In genomic region chr12:94815450-94815849, GRCh38 we compare ENCODE assay signal across 21 cellular contexts.
DNase-seq lines count a peak whose midpoint lies in the region; ATAC-seq, FAIRE-seq and TF ChIP-seq lines count a peak whose summit lies in the region.
"Had no signal": no experiment of that assay in that cellular context is flagged by ENCODE, and none has a peak within 500 bp of the region (broad histone marks: within the 10 kb centered on the region; RNA-seq: fewer than 3 reads in every experiment).

No MANE protein-coding gene starts in this region.

- CTCF ChIA-PET in OCI-LY7 (lab: Charles Lee; ENCODE audit: unreplicated experiment) (interaction anchor here (1.0 to 1.8 kb wide), 2 partner anchors 46 to 60 kb away, joined by 3 to 5 read pairs; no protein-coding TSS in a partner anchor), A673 (lab: Charles Lee) (no interaction called here)

- no peaks in the 10 kb centered on the region for H4K20me1 ChIP-seq in OCI-LY7 (ENCODE audit: insufficient read depth, low read length)
- no peaks in the 10 kb centered on the region for H4K20me1 ChIP-seq in GM23338 (replicated peaks; ENCODE audit: insufficient read depth)

- peak overlapping the region; percentile 85 for H3K4me3 Mint-ChIP-seq in stimulated activated memory B cell treated with anti-CD40 and anti-IgM and Interleukin-4, amounts not matched to agents 10 μg/mL and 1 μg/mL and 100 μg/mL, for 72 hours
- no peak overlapping the region for H3K4me3 Mint-ChIP-seq in GM23338
- H3K4me3 Mint-ChIP-seq: CD8-positive, alpha-beta memory T cell had no signal

- peaks cover 13% of the 10 kb centered on the region for H3K9me3 Mint-ChIP-seq in stimulated activated memory B cell treated with anti-CD40 and anti-IgM and Interleukin-4, amounts not matched to agents 10 μg/mL and 1 μg/mL and 100 μg/mL, for 72 hours
- H3K9me3 Mint-ChIP-seq in GM23338, result peaks cover 40% of the 10 kb centered on the region

- H3K9ac ChIP-seq in iPS-18a (ENCODE audit: low read length), result no peak overlapping the region
- H3K9ac ChIP-seq: SK-N-SH had no signal

- no peaks in the 10 kb centered on the region for H3K27me3 Mint-ChIP-seq in stimulated activated memory B cell treated with anti-CD40 and anti-IgM and Interleukin-4, amounts not matched to agents 10 μg/mL and 1 μg/mL and 100 μg/mL, for 72 hours
- peaks cover 6% of the 10 kb centered on the region for H3K27me3 Mint-ChIP-seq in GM23338 (ENCODE audit: insufficient read depth, low read depth, poor library complexity)

- H3K4me2 ChIP-seq in OCI-LY7 (ENCODE audit: low read length), result peak overlapping the region; percentile 90
- H3K4me2 ChIP-seq in GM23338, result no peak overlapping the region
- H3K4me2 ChIP-seq: SK-N-SH had no signal

- H3K9me3 ChIP-seq in OCI-LY7 (ENCODE audit: low read length) (peaks cover 58% of the 10 kb centered on the region), iPS-18a (ENCODE audit: control insufficient read depth, low read depth, low read length) (peaks cover 17% of the 10 kb centered on the region), BE2C (no peaks in the 10 kb centered on the region), A673 (ENCODE audit: low read depth, low read length, poor library complexity, severe bottlenecking) (peaks cover 26% of the 10 kb centered on the region)

- TF ChIP-seq POLR2A in GM12891 (IDR thresholded peaks at IDR 0.05; ENCODE audit: low read depth, low read length), result no peak

- H3K27me3 ChIP-seq in iPS-18a (ENCODE audit: control insufficient read depth, insufficient read depth, low read length) (peaks cover 6% of the 10 kb centered on the region), BE2C (no peaks in the 10 kb centered on the region), GM23338 (ENCODE audit: insufficient read depth) (no peaks in the 10 kb centered on the region; the same call in 1 of the 2 replicates), A673 (replicated peaks; ENCODE audit: insufficient read depth, low read depth, low read length, poor library complexity) (no peaks in the 10 kb centered on the region)
- H3K27me3 ChIP-seq: MG63 had no signal

- H3K4me3 ChIP-seq in OCI-LY7 (ENCODE audit: low read depth, low read length, poor library complexity, severe bottlenecking), result peak overlapping the region; percentile 65
- peak overlapping the region; percentile 3 for H3K4me3 ChIP-seq in iPS-18a (ENCODE audit: low read length)
- H3K4me3 ChIP-seq in BE2C (ENCODE audit: low read depth, low read length), result no peak overlapping the region
- H3K4me3 ChIP-seq in GM23338, result no peak overlapping the region
- no peak overlapping the region for H3K4me3 ChIP-seq in A673 (ENCODE audit: low read depth, low read length, poor library complexity, severe bottlenecking)
- H3K4me3 ChIP-seq: MG63 had no signal

- H3K4me1 Mint-ChIP-seq in stimulated activated memory B cell treated with anti-CD40 and anti-IgM and Interleukin-4, amounts not matched to agents 10 μg/mL and 1 μg/mL and 100 μg/mL, for 72 hours, result peaks cover 63% of the 10 kb centered on the region
- H3K4me1 Mint-ChIP-seq in GM23338, result peaks cover 13% of the 10 kb centered on the region
- H3K4me1 Mint-ChIP-seq: CD8-positive, alpha-beta memory T cell had no signal

- H3K9me2 ChIP-seq in OCI-LY7 (ENCODE audit: insufficient read depth, low read length) (no peaks in the 10 kb centered on the region), GM23338 (ENCODE audit: insufficient read depth) (no peaks in the 10 kb centered on the region)
- H3K9me2 ChIP-seq: SK-N-SH had no signal

- FAIRE-seq in GM12891 (lab: Jason Lieb, UNC), result peak; percentile 84

- no peak for ATAC-seq in stimulated activated memory B cell treated with anti-CD40 and anti-IgM and Interleukin-4, amounts not matched to agents 10 μg/mL and 1 μg/mL and 100 μg/mL, for 72 hours
- ATAC-seq in GM23338, result no peak
- ATAC-seq: Panc1 had no signal

- H3K4me1 ChIP-seq in OCI-LY7 (ENCODE audit: insufficient read depth, low read length, poor library complexity, severe bottlenecking) (peaks cover 57% of the 10 kb centered on the region), iPS-18a (ENCODE audit: control insufficient read depth, low read depth, low read length) (peaks cover 13% of the 10 kb centered on the region), BE2C (no peaks in the 10 kb centered on the region), GM23338 (ENCODE audit: insufficient read depth) (peaks cover 10% of the 10 kb centered on the region), A673 (ENCODE audit: insufficient read depth, low read length, poor library complexity, severe bottlenecking) (no peaks in the 10 kb centered on the region)

- peak overlapping the region; percentile 94 for H3K27ac Mint-ChIP-seq in stimulated activated memory B cell treated with anti-CD40 and anti-IgM and Interleukin-4, amounts not matched to agents 10 μg/mL and 1 μg/mL and 100 μg/mL, for 72 hours
- H3K27ac Mint-ChIP-seq in GM23338, result no peak overlapping the region
- H3K27ac Mint-ChIP-seq: CD8-positive, alpha-beta memory T cell had no signal

- H3K36me3 ChIP-seq in OCI-LY7 (ENCODE audit: insufficient read depth, low read length) (peaks cover 50% of the 10 kb centered on the region), iPS-18a (ENCODE audit: control insufficient read depth, low read depth, low read length) (no peaks in the 10 kb centered on the region), BE2C (no peaks in the 10 kb centered on the region), GM23338 (ENCODE audit: insufficient read depth) (peaks cover 7% of the 10 kb centered on the region; the same call in 1 of the 2 replicates), A673 (ENCODE audit: insufficient read depth, low read length, poor library complexity, severe bottlenecking) (no peaks in the 10 kb centered on the region)
- H3K36me3 ChIP-seq: MG63 had no signal

- H3K36me3 Mint-ChIP-seq in stimulated activated memory B cell treated with anti-CD40 and anti-IgM and Interleukin-4, amounts not matched to agents 10 μg/mL and 1 μg/mL and 100 μg/mL, for 72 hours, result peaks cover 48% of the 10 kb centered on the region
- peaks cover 22% of the 10 kb centered on the region; the same call in 2 of the 3 replicates for H3K36me3 Mint-ChIP-seq in GM23338 (ENCODE audit: low read depth)

- DNase-seq in GM12891 (ENCODE audit: insufficient read length, low spot score) (no peak), OCI-LY7 (ENCODE audit: low spot score) (no peak), BE2C (no peak), GM23338 (ENCODE audit: low spot score) (no peak), A673 (ENCODE audit: low spot score) (no peak), mucosa of gallbladder (ENCODE audit: low spot score) (no peak)
- DNase-seq: ACHN; C1 segment of cervical spinal cord; CD8-positive, alpha-beta memory T cell; DMS53; MG63; NCI-H1048; NCI-H1417 treated with DMSO at 0.1 percent for 48 hours; NCI-H187; NCI-H446 treated with DMSO at 0.1 percent for 48 hours; NCI-H526 treated with DMSO at 0.1 percent for 48 hours; SIG-M5; SK-N-SH had no signal

- H3K27ac ChIP-seq in OCI-LY7 (ENCODE audit: low read depth, low read length, poor library complexity, severe bottlenecking) (peak overlapping the region; percentile 100), iPS-18a (ENCODE audit: low read length) (no peak overlapping the region), GM23338 (ENCODE audit: low read depth) (no peak overlapping the region), A673 (ENCODE audit: low read depth, low read length, poor library complexity, severe bottlenecking) (no peak overlapping the region)

- TF ChIP-seq CTCF in OCI-LY7 (conservative IDR thresholded peaks at IDR 0.05; ENCODE audit: low read length) (no peak), BE2C (IDR thresholded peaks at IDR 0.05; ENCODE audit: low read depth, low read length) (no peak), GM23338 (conservative IDR thresholded peaks at IDR 0.05; ENCODE audit: low read depth in 2 of 2) (no peak), A673 (conservative IDR thresholded peaks at IDR 0.05; ENCODE audit: low read depth, low read length) (no peak)

- H2AFZ ChIP-seq in OCI-LY7 (ENCODE audit: low read length) (no peak overlapping the region), GM23338 (no peak overlapping the region)

- H3F3A ChIP-seq in GM23338 (replicated peaks; ENCODE audit: low read depth), result no peaks in the 10 kb centered on the region

- H3K79me2 ChIP-seq in OCI-LY7 (ENCODE audit: insufficient read depth, low read depth, low read length) (peaks cover 13% of the 10 kb centered on the region; the same call in 1 of the 2 replicates), GM23338 (replicated peaks; ENCODE audit: insufficient read depth) (no peaks in the 10 kb centered on the region)

- intact Hi-C loops in OCI-LY7 (cut with micrococcal nuclease; ENCODE audit: unreplicated experiment), result loop anchor here (5.0 kb wide), 3 partner anchors 93 to 213 kb away; no protein-coding TSS in a partner anchor
- intact Hi-C loops in A673 (cut with micrococcal nuclease; ENCODE audit: unreplicated experiment), result no loop called here

- BruUV-seq in OCI-LY7 (replicated peaks; lab: Mats Ljungman, UMichigan), result no TSS peak
- BruUV-seq in A673 (replicated peaks; lab: Mats Ljungman, UMichigan), result no TSS peak

- POLR2A ChIA-PET in OCI-LY7 (lab: Charles Lee) (interaction anchor here (0.6 to 5.2 kb wide), 6 partner anchors 7 to 623 kb away, joined by 3 to 29 read pairs (median 10); no protein-coding TSS in a partner anchor), A673 (lab: Charles Lee; ENCODE audit: low non-redundant PET) (no interaction called here)

TF ChIP-seq in GM12891, 5 proteins besides CTCF, POLR2A, EP300 and RAD21:
- no peak for TF ChIP-seq POU2F2 (IDR thresholded peaks at IDR 0.05; ENCODE audit: low read depth, low read length)
- TF ChIP-seq POLR2AphosphoS5 (IDR thresholded peaks at IDR 0.05; ENCODE audit: low read depth, low read length), result no peak
- no peak for TF ChIP-seq TAF1 (IDR thresholded peaks at IDR 0.05; ENCODE audit: low read depth, low read length)
- no peak for TF ChIP-seq PAX5 (IDR thresholded peaks at IDR 0.05; ENCODE audit: insufficient read depth, low read length, severe bottlenecking)
- TF ChIP-seq SPI1 (IDR thresholded peaks at IDR 0.05; ENCODE audit: low read depth, low read length), result no peak

TF ChIP-seq in GM23338, 12 proteins besides CTCF, POLR2A, EP300 and RAD21 (continues in another document):
- no peak for TF ChIP-seq ZNF114 (CRISPR knock-in tag; IDR thresholded peaks at IDR 0.05)
- TF ChIP-seq POLR2AphosphoS5 (IDR thresholded peaks at IDR 0.05; ENCODE audit: low read depth), result no peak
- no peak for TF ChIP-seq JUNB (IDR thresholded peaks at IDR 0.05; ENCODE audit: unreplicated experiment)
- TF ChIP-seq ETS1 (IDR thresholded peaks at IDR 0.05), result no peak
- TF ChIP-seq ZNF331 (CRISPR knock-in tag; IDR thresholded peaks at IDR 0.05; ENCODE audit: low read depth), result no peak
- no peak for TF ChIP-seq EZH2phosphoT487 (IDR thresholded peaks at IDR 0.05; ENCODE audit: unreplicated experiment)

Comparison
In these comparisons a context has a peak if more than half of its experiments do, and no peak if none do; other contexts are left out.
1. H3K4me3 ChIP-seq: peak in OCI-LY7 (single experiment) and iPS-18a (single experiment); none in BE2C (single experiment), GM23338 (single experiment) and A673 (single experiment).